1 cellular context compared by ENCODE assay signal in the genomic region with DNA sequence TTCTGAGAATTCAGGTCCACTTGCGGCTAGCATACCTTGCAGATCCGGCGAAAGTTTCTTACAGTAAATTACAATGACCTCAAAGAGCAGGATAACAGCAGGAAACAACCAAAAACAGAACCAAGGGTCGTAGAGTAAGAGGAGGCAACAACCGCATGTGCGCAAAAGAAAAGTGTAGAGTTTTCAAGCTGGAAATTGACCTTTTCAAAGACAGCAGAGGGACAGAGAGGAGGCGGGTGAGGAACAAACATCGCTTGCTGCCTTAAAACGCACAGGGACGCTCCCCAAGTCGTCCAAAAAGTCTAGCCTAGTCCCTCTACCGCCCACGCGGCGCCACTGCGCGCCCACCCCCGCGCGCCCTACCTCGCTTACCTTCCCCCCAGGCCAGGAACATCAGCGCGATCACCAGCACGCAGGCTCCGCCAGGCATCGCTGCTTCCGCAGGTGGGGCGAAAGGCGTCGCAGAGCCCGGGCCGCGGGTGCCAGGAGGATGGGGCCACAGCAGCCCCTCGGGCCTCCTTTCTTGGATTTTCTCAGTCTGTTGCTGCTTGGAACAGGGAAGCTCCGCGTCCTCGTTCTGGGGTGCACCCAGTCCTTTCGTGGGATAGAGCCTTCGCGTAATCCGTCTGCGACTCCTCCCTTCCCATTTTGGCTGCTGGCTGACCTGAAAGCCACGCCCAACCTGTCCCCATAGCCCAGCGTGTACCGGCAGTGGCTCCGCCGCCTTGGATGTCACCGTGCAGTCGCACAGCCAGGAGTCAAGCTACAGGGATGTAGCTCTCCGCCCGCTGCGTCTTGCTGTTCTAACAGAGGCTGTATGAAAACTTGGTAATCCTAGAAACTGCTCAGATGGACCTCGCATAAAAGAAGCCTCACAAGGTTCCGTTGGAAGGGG.
A peak's percentile ranks its signal among the peaks of the same experiment; 100 is the strongest.
TF ChIP-seq lines count a peak whose summit lies in the region.

A gene (minus strand): TSS at position 579 of the 895 bp plus-strand sequence. CDS start 149 bp downstream, at position 430.

TF ChIP-seq in K562, 482 proteins besides CTCF, POLR2A, EP300 and RAD21 (continued from another document and continues in another):
- peak; percentile 55; the same call in 1 of the 2 replicates for TF ChIP-seq SMARCC2 (IDR thresholded peaks at IDR 0.05; ENCODE audit: low read depth)
- no peak for TF ChIP-seq TEAD2 (tag; IDR thresholded peaks at IDR 0.05)
- TF ChIP-seq, protein P1, sequence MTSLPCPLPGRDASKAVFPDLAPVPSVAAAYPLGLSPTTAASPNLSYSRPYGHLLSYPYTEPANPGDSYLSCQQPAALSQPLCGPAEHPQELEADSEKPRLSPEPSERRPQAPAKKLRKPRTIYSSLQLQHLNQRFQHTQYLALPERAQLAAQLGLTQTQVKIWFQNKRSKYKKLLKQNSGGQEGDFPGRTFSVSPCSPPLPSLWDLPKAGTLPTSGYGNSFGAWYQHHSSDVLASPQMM (CRISPR knock-in tag; IDR thresholded peaks at IDR 0.05), result no peak
- no peak for TF ChIP-seq HDAC8 (tag; IDR thresholded peaks at IDR 0.05)
- TF ChIP-seq, protein P2, sequence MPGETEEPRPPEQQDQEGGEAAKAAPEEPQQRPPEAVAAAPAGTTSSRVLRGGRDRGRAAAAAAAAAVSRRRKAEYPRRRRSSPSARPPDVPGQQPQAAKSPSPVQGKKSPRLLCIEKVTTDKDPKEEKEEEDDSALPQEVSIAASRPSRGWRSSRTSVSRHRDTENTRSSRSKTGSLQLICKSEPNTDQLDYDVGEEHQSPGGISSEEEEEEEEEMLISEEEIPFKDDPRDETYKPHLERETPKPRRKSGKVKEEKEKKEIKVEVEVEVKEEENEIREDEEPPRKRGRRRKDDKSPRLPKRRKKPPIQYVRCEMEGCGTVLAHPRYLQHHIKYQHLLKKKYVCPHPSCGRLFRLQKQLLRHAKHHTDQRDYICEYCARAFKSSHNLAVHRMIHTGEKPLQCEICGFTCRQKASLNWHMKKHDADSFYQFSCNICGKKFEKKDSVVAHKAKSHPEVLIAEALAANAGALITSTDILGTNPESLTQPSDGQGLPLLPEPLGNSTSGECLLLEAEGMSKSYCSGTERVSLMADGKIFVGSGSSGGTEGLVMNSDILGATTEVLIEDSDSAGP (CRISPR knock-in tag; IDR thresholded peaks at IDR 0.05), result 0 out of 2 replicates have a peak, but pooled peaks have one; percentile 19
- peak in 1 of 2 experiments; percentile 86; a peak in 2 of 4 replicates for TF ChIP-seq HDAC1 (IDR thresholded peaks at IDR 0.05)
- TF ChIP-seq, protein P3, sequence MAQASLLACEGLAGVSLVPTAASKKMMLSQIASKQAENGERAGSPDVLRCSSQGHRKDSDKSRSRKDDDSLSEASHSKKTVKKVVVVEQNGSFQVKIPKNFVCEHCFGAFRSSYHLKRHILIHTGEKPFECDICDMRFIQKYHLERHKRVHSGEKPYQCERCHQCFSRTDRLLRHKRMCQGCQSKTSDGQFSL (CRISPR knock-in tag; IDR thresholded peaks at IDR 0.05), result 0 out of 2 replicates have a peak, but pooled peaks have one; percentile 18
- TF ChIP-seq, protein P3 (tag; IDR thresholded peaks at IDR 0.05), result no peak
- no peak for TF ChIP-seq KLF1 (tag; IDR thresholded peaks at IDR 0.05)
- peak; percentile 87 for TF ChIP-seq CXXC5 (CRISPR knock-in tag; IDR thresholded peaks at IDR 0.05)
- TF ChIP-seq HNRNPL (IDR thresholded peaks at IDR 0.05; ENCODE audit: low read depth, low read length), result peak; percentile 83; the same call in 1 of the 2 replicates
- TF ChIP-seq, protein P4, sequence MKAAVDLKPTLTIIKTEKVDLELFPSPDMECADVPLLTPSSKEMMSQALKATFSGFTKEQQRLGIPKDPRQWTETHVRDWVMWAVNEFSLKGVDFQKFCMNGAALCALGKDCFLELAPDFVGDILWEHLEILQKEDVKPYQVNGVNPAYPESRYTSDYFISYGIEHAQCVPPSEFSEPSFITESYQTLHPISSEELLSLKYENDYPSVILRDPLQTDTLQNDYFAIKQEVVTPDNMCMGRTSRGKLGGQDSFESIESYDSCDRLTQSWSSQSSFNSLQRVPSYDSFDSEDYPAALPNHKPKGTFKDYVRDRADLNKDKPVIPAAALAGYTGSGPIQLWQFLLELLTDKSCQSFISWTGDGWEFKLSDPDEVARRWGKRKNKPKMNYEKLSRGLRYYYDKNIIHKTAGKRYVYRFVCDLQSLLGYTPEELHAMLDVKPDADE (conservative IDR thresholded peaks at IDR 0.05; ENCODE audit: control insufficient read depth, low read depth, low read length), result peak; percentile 54
- TF ChIP-seq ELF2 (CRISPR knock-in tag; IDR thresholded peaks at IDR 0.05), result peak; percentile 66; the same call in 1 of the 2 replicates
- TF ChIP-seq, protein P5, sequence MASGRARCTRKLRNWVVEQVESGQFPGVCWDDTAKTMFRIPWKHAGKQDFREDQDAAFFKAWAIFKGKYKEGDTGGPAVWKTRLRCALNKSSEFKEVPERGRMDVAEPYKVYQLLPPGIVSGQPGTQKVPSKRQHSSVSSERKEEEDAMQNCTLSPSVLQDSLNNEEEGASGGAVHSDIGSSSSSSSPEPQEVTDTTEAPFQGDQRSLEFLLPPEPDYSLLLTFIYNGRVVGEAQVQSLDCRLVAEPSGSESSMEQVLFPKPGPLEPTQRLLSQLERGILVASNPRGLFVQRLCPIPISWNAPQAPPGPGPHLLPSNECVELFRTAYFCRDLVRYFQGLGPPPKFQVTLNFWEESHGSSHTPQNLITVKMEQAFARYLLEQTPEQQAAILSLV (tag; IDR thresholded peaks at IDR 0.05), result no peak
- TF ChIP-seq CAMTA2 (CRISPR knock-in tag; conservative IDR thresholded peaks at IDR 0.05), result 0 out of 2 replicates have a peak, but pooled peaks have one; percentile 55
- TF ChIP-seq BRD9 (IDR thresholded peaks at IDR 0.05; ENCODE audit: low read depth, partially characterized antibody), result no peak
- TF ChIP-seq, protein P6, sequence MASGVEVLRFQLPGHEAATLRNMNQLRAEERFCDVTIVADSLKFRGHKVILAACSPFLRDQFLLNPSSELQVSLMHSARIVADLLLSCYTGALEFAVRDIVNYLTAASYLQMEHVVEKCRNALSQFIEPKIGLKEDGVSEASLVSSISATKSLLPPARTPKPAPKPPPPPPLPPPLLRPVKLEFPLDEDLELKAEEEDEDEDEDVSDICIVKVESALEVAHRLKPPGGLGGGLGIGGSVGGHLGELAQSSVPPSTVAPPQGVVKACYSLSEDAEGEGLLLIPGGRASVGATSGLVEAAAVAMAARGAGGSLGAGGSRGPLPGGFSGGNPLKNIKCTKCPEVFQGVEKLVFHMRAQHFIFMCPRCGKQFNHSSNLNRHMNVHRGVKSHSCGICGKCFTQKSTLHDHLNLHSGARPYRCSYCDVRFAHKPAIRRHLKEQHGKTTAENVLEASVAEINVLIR (CRISPR knock-in tag; IDR thresholded peaks at IDR 0.05), result peak; percentile 67
- TF ChIP-seq NRF1 (conservative IDR thresholded peaks at IDR 0.05 in 1 of 2, IDR thresholded peaks at IDR 0.05 in 1 of 2), result peak; percentile 84 to 87
- no peak for TF ChIP-seq GTF2A2 (tag; IDR thresholded peaks at IDR 0.05)
- no peak for TF ChIP-seq HMG20B (CRISPR knock-in tag; IDR thresholded peaks at IDR 0.05)
- TF ChIP-seq ZNF41 (CRISPR knock-in tag; conservative IDR thresholded peaks at IDR 0.05), result no peak
- TF ChIP-seq HOXB6 (CRISPR knock-in tag; IDR thresholded peaks at IDR 0.05; ENCODE audit: borderline replicate concordance), result no peak
- TF ChIP-seq ZNF79 (CRISPR knock-in tag; IDR thresholded peaks at IDR 0.05; ENCODE audit: low read depth), result no peak
- no peak; a peak in 1 of 4 replicates for TF ChIP-seq CSDE1 (IDR thresholded peaks at IDR 0.05)
- peak; percentile 55; the same call in 1 of the 2 replicates for TF ChIP-seq XRCC5 (IDR thresholded peaks at IDR 0.05; ENCODE audit: low read depth, low read length)
- peak; percentile 16; the same call in 1 of the 2 replicates for TF ChIP-seq FOSL1 (tag; conservative IDR thresholded peaks at IDR 0.05)
- no peak for TF ChIP-seq MIER1 (IDR thresholded peaks at IDR 0.05; ENCODE audit: low read depth)
- TF ChIP-seq ZNF644 (tag; IDR thresholded peaks at IDR 0.05; ENCODE audit: low read depth), result no peak
- 0 out of 2 replicates have a peak, but pooled peaks have one; percentile 14 for TF ChIP-seq ZNF263 (CRISPR knock-in tag; IDR thresholded peaks at IDR 0.05; ENCODE audit: borderline replicate concordance)
- TF ChIP-seq GTF2F1 (IDR thresholded peaks at IDR 0.05; ENCODE audit: low read depth, low read length), result peak; percentile 39
- TF ChIP-seq, protein P7, sequence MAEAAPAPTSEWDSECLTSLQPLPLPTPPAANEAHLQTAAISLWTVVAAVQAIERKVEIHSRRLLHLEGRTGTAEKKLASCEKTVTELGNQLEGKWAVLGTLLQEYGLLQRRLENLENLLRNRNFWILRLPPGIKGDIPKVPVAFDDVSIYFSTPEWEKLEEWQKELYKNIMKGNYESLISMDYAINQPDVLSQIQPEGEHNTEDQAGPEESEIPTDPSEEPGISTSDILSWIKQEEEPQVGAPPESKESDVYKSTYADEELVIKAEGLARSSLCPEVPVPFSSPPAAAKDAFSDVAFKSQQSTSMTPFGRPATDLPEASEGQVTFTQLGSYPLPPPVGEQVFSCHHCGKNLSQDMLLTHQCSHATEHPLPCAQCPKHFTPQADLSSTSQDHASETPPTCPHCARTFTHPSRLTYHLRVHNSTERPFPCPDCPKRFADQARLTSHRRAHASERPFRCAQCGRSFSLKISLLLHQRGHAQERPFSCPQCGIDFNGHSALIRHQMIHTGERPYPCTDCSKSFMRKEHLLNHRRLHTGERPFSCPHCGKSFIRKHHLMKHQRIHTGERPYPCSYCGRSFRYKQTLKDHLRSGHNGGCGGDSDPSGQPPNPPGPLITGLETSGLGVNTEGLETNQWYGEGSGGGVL (CRISPR knock-in tag; IDR thresholded peaks at IDR 0.05), result no peak
- TF ChIP-seq PML (IDR thresholded peaks at IDR 0.05; ENCODE audit: low read length), result peak; percentile 61
- no peak for TF ChIP-seq ZNF778 (CRISPR knock-in tag; IDR thresholded peaks at IDR 0.05)
- TF ChIP-seq, protein P8, sequence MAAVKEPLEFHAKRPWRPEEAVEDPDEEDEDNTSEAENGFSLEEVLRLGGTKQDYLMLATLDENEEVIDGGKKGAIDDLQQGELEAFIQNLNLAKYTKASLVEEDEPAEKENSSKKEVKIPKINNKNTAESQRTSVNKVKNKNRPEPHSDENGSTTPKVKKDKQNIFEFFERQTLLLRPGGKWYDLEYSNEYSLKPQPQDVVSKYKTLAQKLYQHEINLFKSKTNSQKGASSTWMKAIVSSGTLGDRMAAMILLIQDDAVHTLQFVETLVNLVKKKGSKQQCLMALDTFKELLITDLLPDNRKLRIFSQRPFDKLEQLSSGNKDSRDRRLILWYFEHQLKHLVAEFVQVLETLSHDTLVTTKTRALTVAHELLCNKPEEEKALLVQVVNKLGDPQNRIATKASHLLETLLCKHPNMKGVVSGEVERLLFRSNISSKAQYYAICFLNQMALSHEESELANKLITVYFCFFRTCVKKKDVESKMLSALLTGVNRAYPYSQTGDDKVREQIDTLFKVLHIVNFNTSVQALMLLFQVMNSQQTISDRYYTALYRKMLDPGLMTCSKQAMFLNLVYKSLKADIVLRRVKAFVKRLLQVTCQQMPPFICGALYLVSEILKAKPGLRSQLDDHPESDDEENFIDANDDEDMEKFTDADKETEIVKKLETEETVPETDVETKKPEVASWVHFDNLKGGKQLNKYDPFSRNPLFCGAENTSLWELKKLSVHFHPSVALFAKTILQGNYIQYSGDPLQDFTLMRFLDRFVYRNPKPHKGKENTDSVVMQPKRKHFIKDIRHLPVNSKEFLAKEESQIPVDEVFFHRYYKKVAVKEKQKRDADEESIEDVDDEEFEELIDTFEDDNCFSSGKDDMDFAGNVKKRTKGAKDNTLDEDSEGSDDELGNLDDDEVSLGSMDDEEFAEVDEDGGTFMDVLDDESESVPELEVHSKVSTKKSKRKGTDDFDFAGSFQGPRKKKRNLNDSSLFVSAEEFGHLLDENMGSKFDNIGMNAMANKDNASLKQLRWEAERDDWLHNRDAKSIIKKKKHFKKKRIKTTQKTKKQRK (IDR thresholded peaks at IDR 0.05; ENCODE audit: borderline replicate concordance, low read depth, low read length), result no peak
- peak; percentile 28 for TF ChIP-seq ASH1L (IDR thresholded peaks at IDR 0.05; ENCODE audit: borderline replicate concordance, low read depth, partially characterized antibody)
- TF ChIP-seq MEIS2 (IDR thresholded peaks at IDR 0.05; ENCODE audit: partially characterized antibody), result no peak
- TF ChIP-seq FOXJ2 (tag; IDR thresholded peaks at IDR 0.05), result no peak
- TF ChIP-seq TRIM24 (IDR thresholded peaks at IDR 0.05), result peak; percentile 42 to 76; a peak in 3 of 4 replicates
- TF ChIP-seq, protein P9, sequence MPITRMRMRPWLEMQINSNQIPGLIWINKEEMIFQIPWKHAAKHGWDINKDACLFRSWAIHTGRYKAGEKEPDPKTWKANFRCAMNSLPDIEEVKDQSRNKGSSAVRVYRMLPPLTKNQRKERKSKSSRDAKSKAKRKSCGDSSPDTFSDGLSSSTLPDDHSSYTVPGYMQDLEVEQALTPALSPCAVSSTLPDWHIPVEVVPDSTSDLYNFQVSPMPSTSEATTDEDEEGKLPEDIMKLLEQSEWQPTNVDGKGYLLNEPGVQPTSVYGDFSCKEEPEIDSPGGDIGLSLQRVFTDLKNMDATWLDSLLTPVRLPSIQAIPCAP (CRISPR knock-in tag; IDR thresholded peaks at IDR 0.05; ENCODE audit: borderline replicate concordance), result no peak
- TF ChIP-seq KDM1A (IDR thresholded peaks at IDR 0.05), result peak in 1 of 2 experiments; percentile 57; a peak in 1 of 4 replicates
- no peak for TF ChIP-seq NCOA2 (IDR thresholded peaks at IDR 0.05; ENCODE audit: partially characterized antibody in 2 of 2)
- TF ChIP-seq GATAD2A (IDR thresholded peaks at IDR 0.05), result peak; percentile 95
- TF ChIP-seq GTF2E2 (tag; IDR thresholded peaks at IDR 0.05), result peak; percentile 97
- TF ChIP-seq, protein P10, sequence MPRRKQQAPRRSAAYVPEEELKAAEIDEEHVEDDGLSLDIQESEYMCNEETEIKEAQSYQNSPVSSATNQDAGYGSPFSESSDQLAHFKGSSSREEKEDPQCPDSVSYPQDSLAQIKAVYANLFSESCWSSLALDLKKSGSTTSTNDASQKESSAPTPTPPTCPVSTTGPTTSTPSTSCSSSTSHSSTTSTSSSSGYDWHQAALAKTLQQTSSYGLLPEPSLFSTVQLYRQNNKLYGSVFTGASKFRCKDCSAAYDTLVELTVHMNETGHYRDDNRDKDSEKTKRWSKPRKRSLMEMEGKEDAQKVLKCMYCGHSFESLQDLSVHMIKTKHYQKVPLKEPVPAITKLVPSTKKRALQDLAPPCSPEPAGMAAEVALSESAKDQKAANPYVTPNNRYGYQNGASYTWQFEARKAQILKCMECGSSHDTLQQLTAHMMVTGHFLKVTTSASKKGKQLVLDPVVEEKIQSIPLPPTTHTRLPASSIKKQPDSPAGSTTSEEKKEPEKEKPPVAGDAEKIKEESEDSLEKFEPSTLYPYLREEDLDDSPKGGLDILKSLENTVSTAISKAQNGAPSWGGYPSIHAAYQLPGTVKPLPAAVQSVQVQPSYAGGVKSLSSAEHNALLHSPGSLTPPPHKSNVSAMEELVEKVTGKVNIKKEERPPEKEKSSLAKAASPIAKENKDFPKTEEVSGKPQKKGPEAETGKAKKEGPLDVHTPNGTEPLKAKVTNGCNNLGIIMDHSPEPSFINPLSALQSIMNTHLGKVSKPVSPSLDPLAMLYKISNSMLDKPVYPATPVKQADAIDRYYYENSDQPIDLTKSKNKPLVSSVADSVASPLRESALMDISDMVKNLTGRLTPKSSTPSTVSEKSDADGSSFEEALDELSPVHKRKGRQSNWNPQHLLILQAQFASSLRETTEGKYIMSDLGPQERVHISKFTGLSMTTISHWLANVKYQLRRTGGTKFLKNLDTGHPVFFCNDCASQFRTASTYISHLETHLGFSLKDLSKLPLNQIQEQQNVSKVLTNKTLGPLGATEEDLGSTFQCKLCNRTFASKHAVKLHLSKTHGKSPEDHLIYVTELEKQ (CRISPR knock-in tag; IDR thresholded peaks at IDR 0.05), result no peak
- TF ChIP-seq SPI1 (IDR thresholded peaks at IDR 0.05; ENCODE audit: borderline replicate concordance, low read depth, low read length), result 0 out of 2 replicates have a peak, but pooled peaks have one; percentile 16
- TF ChIP-seq RFX1 (IDR thresholded peaks at IDR 0.05), result no peak
